Comparison of ENCODE assay signal across 8 cellular contexts in the genomic region with DNA sequence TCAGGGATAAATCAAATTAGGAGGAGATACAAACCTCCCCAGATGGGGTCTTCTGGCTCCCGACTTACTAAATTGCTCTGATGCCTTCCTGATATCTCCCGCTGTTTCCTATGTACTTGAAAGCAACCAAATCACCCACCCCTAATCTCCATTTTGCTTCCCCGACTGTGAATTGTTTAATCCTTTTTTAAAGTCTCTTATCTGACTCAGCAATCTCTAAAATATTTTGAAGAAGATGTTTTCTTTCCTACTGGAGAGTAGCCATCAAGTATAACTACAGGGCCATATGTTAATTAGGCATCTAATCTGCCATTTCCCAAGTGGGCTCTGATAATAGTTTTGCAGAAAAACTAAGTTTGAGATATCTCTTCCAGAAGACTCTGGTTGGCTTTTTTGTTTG.
"Had no signal": no experiment of that assay in that cellular context is flagged by ENCODE, and none has a peak within 500 bp of the region (broad histone marks: within the 10 kb centered on the region; RNA-seq: fewer than 3 reads in every experiment).

No MANE protein-coding gene starts in this region.

- ATAC-seq: GM12878 had no signal

- DNase-seq: GDM1, GF-D8 had no signal

- H3K4me3 ChIP-seq: GM12878 had no signal

- FAIRE-seq: G401.6, GM12878, GM12891, GM12892, GM18507, GM19239 had no signal
